Comparison of ENCODE assay signal across 25 cellular contexts in the genomic region with DNA sequence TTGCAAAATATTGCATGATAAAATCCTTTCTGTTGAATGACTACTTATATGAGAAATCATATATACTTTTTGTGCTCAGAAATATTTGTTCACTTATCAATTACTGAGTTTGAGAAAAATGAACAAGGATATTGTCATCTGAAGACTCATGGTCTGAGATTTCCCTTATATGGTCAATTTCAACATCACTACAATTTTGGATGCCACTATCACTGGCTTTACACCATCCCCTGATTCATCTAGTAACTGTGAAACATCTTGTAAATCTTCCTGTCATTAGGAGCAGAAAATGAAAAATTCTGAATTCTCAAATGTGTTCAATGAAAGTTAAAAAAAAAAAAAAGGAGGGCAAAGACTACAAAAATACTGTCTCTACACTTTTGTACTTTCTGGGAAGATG. TPM values are rescaled to one million over a fixed set of nuclear protein-coding genes. Genes with fewer than 3 reads are reported as not detected.
DNase-seq lines count a peak whose midpoint lies in the region; ATAC-seq and TF ChIP-seq lines count a peak whose summit lies in the region.
"Had no signal": no experiment of that assay in that cellular context is flagged by ENCODE, and none has a peak within 500 bp of the region (broad histone marks: within the 10 kb centered on the region; RNA-seq: fewer than 3 reads in every experiment).

No MANE protein-coding gene starts in this region.

- H4K20me1 ChIP-seq in GM23248 (ENCODE audit: insufficient read depth), result no peaks in the 10 kb centered on the region
- no peaks in the 10 kb centered on the region for H4K20me1 ChIP-seq in osteoblast (ENCODE audit: insufficient read depth, low read length)

- H3K27me3 ChIP-seq in CD8-positive, alpha-beta T cell (ENCODE audit: insufficient read depth, low read length), result no peaks in the 10 kb centered on the region
- H3K27me3 ChIP-seq in GM23248 (replicated peaks; ENCODE audit: insufficient read depth) (no peaks in the 10 kb centered on the region), osteoblast (ENCODE audit: insufficient read depth, low read length) (no peaks in the 10 kb centered on the region), heart right ventricle (no peaks in the 10 kb centered on the region)
- H3K27me3 ChIP-seq: colonic mucosa, testis had no signal

- peaks cover 27% of the 10 kb centered on the region for H3K4me1 Mint-ChIP-seq in CD8-positive, alpha-beta T cell (ENCODE audit: low read depth)

- H3K27ac Mint-ChIP-seq in CD8-positive, alpha-beta T cell, result peak overlapping the region; percentile 47
- H3K27ac Mint-ChIP-seq: T-helper 1 cell treated with Interleukin-12 subunit alpha and Interleukin-12 subunit beta and Interleukin-4 antibody, amounts not matched to agents 30 μg/mL and 1 μg/mL, for 36 hours had no signal

- in situ Hi-C loops in GM23248 (cut with MboI), result no loop called here

- no peak overlapping the region for H3K9ac ChIP-seq in GM23248

- peaks cover 64% of the 10 kb centered on the region for H3K79me2 ChIP-seq in GM23248 (ENCODE audit: insufficient read depth)
- peaks cover 12% of the 10 kb centered on the region for H3K79me2 ChIP-seq in osteoblast (ENCODE audit: insufficient read depth, low read length)

- peaks cover 31% of the 10 kb centered on the region for H3F3A ChIP-seq in GM23248 (ENCODE audit: insufficient read depth)

- H3K9me3 Mint-ChIP-seq in CD8-positive, alpha-beta T cell, result no peaks in the 10 kb centered on the region
- H3K9me3 Mint-ChIP-seq: CD4-positive, alpha-beta memory T cell; effector memory CD8-positive, alpha-beta T cell; T-helper 1 cell treated with Interleukin-12 subunit alpha and Interleukin-12 subunit beta and Interleukin-4 antibody, amounts not matched to agents 30 μg/mL and 1 μg/mL, for 36 hours had no signal

- no peaks in the 10 kb centered on the region for H3K36me3 ChIP-seq in CD8-positive, alpha-beta T cell (ENCODE audit: insufficient read depth, low read length)
- no peaks in the 10 kb centered on the region for H3K36me3 ChIP-seq in GM23248 (ENCODE audit: low read depth)
- H3K36me3 ChIP-seq in osteoblast (ENCODE audit: insufficient read depth, low read length), result peaks cover 13% of the 10 kb centered on the region
- H3K36me3 ChIP-seq in heart right ventricle, result peaks cover 0 to 18% (median 0%) of the 10 kb centered on the region in 9 donors
- H3K36me3 ChIP-seq: colonic mucosa, prostate gland had no signal

- H2AFZ ChIP-seq in GM23248 (no peak overlapping the region), osteoblast (ENCODE audit: low read length) (no peak overlapping the region)

- CTCF ChIA-PET in CD8-positive, alpha-beta T cell (lab: Charles Lee), result no interaction called here

- no peaks in the 10 kb centered on the region for H3K4me1 ChIP-seq in CD8-positive, alpha-beta T cell (ENCODE audit: insufficient read depth, low read length)
- H3K4me1 ChIP-seq in GM23248 (ENCODE audit: insufficient read depth) (peaks cover 24% of the 10 kb centered on the region), osteoblast (ENCODE audit: insufficient read depth, low read length) (peaks cover 28% of the 10 kb centered on the region), heart right ventricle (peaks cover 0 to 22% (median 13%) of the 10 kb centered on the region in 9 donors)
- H3K4me1 ChIP-seq: colonic mucosa, prostate gland had no signal

- no peak overlapping the region for H3K27ac ChIP-seq in CD8-positive, alpha-beta T cell (ENCODE audit: low read depth, low read length)
- H3K27ac ChIP-seq in GM23248 (peak overlapping the region; percentile 48), osteoblast (ENCODE audit: low read depth, low read length) (peak overlapping the region; percentile 51), heart right ventricle (no peak overlapping the region)
- H3K27ac ChIP-seq: colonic mucosa, HL-60, left ventricle myocardium inferior, prostate gland, RWPE1, testis had no signal

- DNase-seq in CD8-positive, alpha-beta T cell, result no peak
- peak; percentile 82 for DNase-seq in GM23248
- DNase-seq in cardiac fibroblast (ENCODE audit: low read depth in 2 of 2), result peak; percentile 11 to 73
- peak; percentile 58 for DNase-seq in osteoblast (ENCODE audit: insufficient read length, low spot score, missing footprints)
- DNase-seq in T-helper 1 cell, result no peak
- DNase-seq in heart right ventricle, result no peak
- DNase-seq: activated gamma-delta T cell treated with Interleukin-2 at 50 U/mL for 16 hours; activated T-cell treated with anti-CD3 and anti-CD28 coated beads, Interleukin-2, amount 50 U/mL, for 1 hour; amygdala; CD4-positive, alpha-beta memory T cell; colonic mucosa; DMS153; effector memory CD8-positive, alpha-beta T cell; erythroblast; left ventricle myocardium inferior; NCI-H446 treated with DMSO at 0.1 percent for 48 hours; NCI-H82; stimulated activated naive CD4-positive, alpha-beta T cell treated with Interleukin-2 at 50 U/mL for 16 hours; testis had no signal

- POLR2A ChIA-PET in CD8-positive, alpha-beta T cell (lab: Charles Lee), result no interaction called here

- H3K9me2 ChIP-seq in GM23248 (ENCODE audit: insufficient read depth), result no peaks in the 10 kb centered on the region

- H3K4me3 Mint-ChIP-seq in CD8-positive, alpha-beta T cell, result no peak overlapping the region
- H3K4me3 Mint-ChIP-seq: CD4-positive, alpha-beta memory T cell; effector memory CD8-positive, alpha-beta T cell; T-helper 1 cell treated with Interleukin-12 subunit alpha and Interleukin-12 subunit beta and Interleukin-4 antibody, amounts not matched to agents 30 μg/mL and 1 μg/mL, for 36 hours had no signal

- peaks cover 24% of the 10 kb centered on the region for H3K36me3 Mint-ChIP-seq in CD8-positive, alpha-beta T cell

- no peak overlapping the region for H3K4me3 ChIP-seq in CD8-positive, alpha-beta T cell (ENCODE audit: low read depth, low read length)
- H3K4me3 ChIP-seq in GM23248 (no peak overlapping the region), cardiac fibroblast (replicated peaks in 1 of 2; ENCODE audit: low read depth in 2 of 2, low read length in 2 of 2) (no peak overlapping the region), osteoblast (ENCODE audit: insufficient read depth, low read length) (no peak overlapping the region), heart right ventricle (no peak overlapping the region)
- H3K4me3 ChIP-seq: colonic mucosa, left ventricle myocardium inferior, prostate gland, testis had no signal

- H3K4me2 ChIP-seq in GM23248 (ENCODE audit: unreplicated experiment), result peak overlapping the region; percentile 50
- peak overlapping the region; percentile 50 for H3K4me2 ChIP-seq in osteoblast (ENCODE audit: insufficient read depth, low read length)

- ATAC-seq in CD8-positive, alpha-beta T cell, result no peak
- ATAC-seq in heart right ventricle (no peak), HG02571 (IDR thresholded peaks at IDR 0.05; ENCODE audit: unreplicated experiment) (no peak)
- ATAC-seq: effector memory CD8-positive, alpha-beta T cell; sciatic nerve had no signal

- intact Hi-C loops in CD8-positive, alpha-beta T cell (cut with DNase I, micrococcal nuclease), result no loop called here
- intact Hi-C loops in heart right ventricle (cut with DNase I), result no loop called here

- no peaks in the 10 kb centered on the region for H3K9me3 ChIP-seq in CD8-positive, alpha-beta T cell (ENCODE audit: low read length)
- H3K9me3 ChIP-seq in GM23248 (ENCODE audit: low read depth) (no peaks in the 10 kb centered on the region), osteoblast (ENCODE audit: low read depth, low read length) (no peaks in the 10 kb centered on the region), heart right ventricle (no peaks in the 10 kb centered on the region)
- H3K9me3 ChIP-seq: colonic mucosa, left ventricle myocardium inferior, prostate gland, testis had no signal

- H3K27me3 Mint-ChIP-seq in CD8-positive, alpha-beta T cell (ENCODE audit: low read depth), result no peaks in the 10 kb centered on the region
- H3K27me3 Mint-ChIP-seq: CD4-positive, alpha-beta memory T cell; effector memory CD8-positive, alpha-beta T cell had no signal

- TF ChIP-seq CTCF in CD8-positive, alpha-beta T cell (IDR thresholded peaks at IDR 0.05), result no peak
- TF ChIP-seq CTCF in cardiac fibroblast (IDR thresholded peaks at IDR 0.05; ENCODE audit: low read depth, low read length) (no peak), osteoblast (IDR thresholded peaks at IDR 0.05; ENCODE audit: extremely low read depth, low read depth, low read length) (no peak), heart right ventricle (IDR thresholded peaks at IDR 0.05) (no peak)

RNA-seq across cellular contexts. Expression of a gene that starts 21.8 kb away (rescaled TPM):
- total RNA-seq in CD8-positive, alpha-beta T cell, result 1 to 10 TPM; 8.5 to 9.2 TPM
- 14.6 and 16.6 TPM in 2 replicates for total RNA-seq in GM23248 (2014; rRNA removed; shearing (Covaris generic))
- polyA plus RNA-seq in GM23248 (2016; fragmentation: Nextera tagmentation; extraction: Ambion mirVana) (13.7 and 14.8 TPM in 2 replicates), heart right ventricle (1 to 10 TPM; 1.7 to 2.2 TPM)
- total RNA-seq in osteoblast (7.6 and 11.8 TPM in 2 replicates), heart right ventricle (1 to 10 TPM; 4.2 to 7.8 (median 5.7) TPM)

Comparison
In these comparisons a context has a peak if more than half of its experiments do, and no peak if none do; other contexts are left out.
1. DNase-seq: peak in GM23248 (single experiment), cardiac fibroblast (2 of 2) and osteoblast (single experiment); none in CD8-positive, alpha-beta T cell (0 of 7), T-helper 1 cell (0 of 5) and heart right ventricle (0 of 2).
2. H3K27ac ChIP-seq: peak in GM23248 (single experiment) and osteoblast (single experiment); none in CD8-positive, alpha-beta T cell (single experiment) and heart right ventricle (0 of 10).